8 cellular contexts compared by ENCODE assay signal in genomic region chr16:2715519-2715918, GRCh38. TPM values are rescaled to one million over a fixed set of nuclear protein-coding genes. Genes with fewer than 3 reads are reported as not detected.
A peak's percentile ranks its signal among the peaks of the same experiment; 100 is the strongest.
DNase-seq lines count a peak whose midpoint lies in the region; ATAC-seq lines count a peak whose summit lies in the region.

No MANE protein-coding gene starts in this region.

- intact Hi-C loops in cardiac septum (cut with DNase I): no loop called here

- peak overlapping the region; percentile 15 for H3K4me3 ChIP-seq in skeletal muscle cell (ENCODE audit: low read depth, low read length)

- peak overlapping the region; percentile 41 for H3K4me3 Mint-ChIP-seq in activated T-helper 17 cell treated with anti-CD3 and anti-CD28 coated beads, Interleukin-2, amount 50 U/mL, for 72 hours

- ATAC-seq in activated T-helper 17 cell treated with anti-CD3 and anti-CD28 coated beads, Interleukin-2, amount 50 U/mL, for 72 hours (replicated peaks): peak; percentile 77
- ATAC-seq in HG03439 (IDR thresholded peaks at IDR 0.05; ENCODE audit: unreplicated experiment): no peak

- in situ Hi-C loops in Caki2 (cut with HindIII; ENCODE audit: low pct_unique_long_range_greater_than_20kb, low sequenced_read_pairs): no loop called here

- no peaks in the 10 kb centered on the region for H3K36me3 Mint-ChIP-seq in activated T-helper 17 cell treated with anti-CD3 and anti-CD28 coated beads, Interleukin-2, amount 50 U/mL, for 72 hours (ENCODE audit: low read depth)

- H3K27me3 Mint-ChIP-seq in activated T-helper 17 cell treated with anti-CD3 and anti-CD28 coated beads, Interleukin-2, amount 50 U/mL, for 72 hours: no peaks in the 10 kb centered on the region

- DNase-seq in Caki2 (ENCODE audit: low read depth): peak; percentile 29
- DNase-seq in NOMO-1 treated with DMSO at 0.1 percent for 48 hours (lab: John Stamatoyannopoulos, UW; ENCODE audit: unreplicated experiment): peak; percentile 48
- DNase-seq in cardiac septum (ENCODE audit: low spot score): peak; percentile 84
- DNase-seq in skeletal muscle cell (ENCODE audit: low read depth): peak; percentile 10
- DNase-seq in NCI-H748 (lab: John Stamatoyannopoulos, UW; ENCODE audit: unreplicated experiment): no peak
- no peak for DNase-seq in NCI-H187 treated with DMSO at 0.1 percent for 48 hours (lab: John Stamatoyannopoulos, UW)

- H3K27ac Mint-ChIP-seq in activated T-helper 17 cell treated with anti-CD3 and anti-CD28 coated beads, Interleukin-2, amount 50 U/mL, for 72 hours: no peak overlapping the region

- H3K4me1 Mint-ChIP-seq in activated T-helper 17 cell treated with anti-CD3 and anti-CD28 coated beads, Interleukin-2, amount 50 U/mL, for 72 hours: peaks cover 6% of the 10 kb centered on the region

- H3K9me3 Mint-ChIP-seq in activated T-helper 17 cell treated with anti-CD3 and anti-CD28 coated beads, Interleukin-2, amount 50 U/mL, for 72 hours: no peaks in the 10 kb centered on the region

RNA-seq across cellular contexts. Expression of gene PRSS27, which starts 4.5 kb away (rescaled TPM):
- 1.1 TPM in 1 of 2 replicates, not detected in the other for total RNA-seq in Caki2 (2014; rRNA removed; shearing (Covaris generic); ENCODE audit: low replicate concordance)
- total RNA-seq in activated T-helper 17 cell treated with anti-CD3 and anti-CD28 coated beads, Interleukin-2, amount 50 U/mL, for 72 hours: 1 to 10 TPM; 2.2 to 2.9 TPM
- 0.40 TPM for total RNA-seq in cardiac septum

RNA-seq across cellular contexts. Expression of gene KCTD5, which starts 33.2 kb away (rescaled TPM):
- total RNA-seq in Caki2 (2014; rRNA removed; shearing (Covaris generic); ENCODE audit: low replicate concordance): 67.5 and 85.6 TPM in 2 replicates
- 10 to 100 TPM; 42.2 to 79.1 TPM for total RNA-seq in activated T-helper 17 cell treated with anti-CD3 and anti-CD28 coated beads, Interleukin-2, amount 50 U/mL, for 72 hours
- 13.9 TPM for total RNA-seq in cardiac septum

RNA-seq across cellular contexts. Expression of gene SRRM2, which starts 36.9 kb away (rescaled TPM):
- total RNA-seq in Caki2 (2014; rRNA removed; shearing (Covaris generic); ENCODE audit: low replicate concordance): 15.3 and 31.2 TPM in 2 replicates
- 100 to 1,000 TPM; 553 to 810 TPM for total RNA-seq in activated T-helper 17 cell treated with anti-CD3 and anti-CD28 coated beads, Interleukin-2, amount 50 U/mL, for 72 hours
- 335 TPM for total RNA-seq in cardiac septum

Comparison
In these comparisons a context has a peak if more than half of its experiments do, and no peak if none do; other contexts are left out.
1. DNase-seq: peak in Caki2 (single experiment), NOMO-1 treated with DMSO at 0.1 percent for 48 hours (single experiment), cardiac septum (single experiment) and skeletal muscle cell (single experiment); none in NCI-H748 (single experiment) and NCI-H187 treated with DMSO at 0.1 percent for 48 hours (single experiment).
2. RNA of gene SRRM2, which starts 36.9 kb away (total RNA-seq): 553 to 810 TPM in activated T-helper 17 cell treated with anti-CD3 and anti-CD28 coated beads, Interleukin-2, amount 50 U/mL, for 72 hours and 335 TPM in cardiac septum (single experiment); 15.3 to 31.2 TPM in Caki2; every median in the first group is over 10 times any median in the second.